ENCODE assay signal across 8 cellular contexts in the genomic region with DNA sequence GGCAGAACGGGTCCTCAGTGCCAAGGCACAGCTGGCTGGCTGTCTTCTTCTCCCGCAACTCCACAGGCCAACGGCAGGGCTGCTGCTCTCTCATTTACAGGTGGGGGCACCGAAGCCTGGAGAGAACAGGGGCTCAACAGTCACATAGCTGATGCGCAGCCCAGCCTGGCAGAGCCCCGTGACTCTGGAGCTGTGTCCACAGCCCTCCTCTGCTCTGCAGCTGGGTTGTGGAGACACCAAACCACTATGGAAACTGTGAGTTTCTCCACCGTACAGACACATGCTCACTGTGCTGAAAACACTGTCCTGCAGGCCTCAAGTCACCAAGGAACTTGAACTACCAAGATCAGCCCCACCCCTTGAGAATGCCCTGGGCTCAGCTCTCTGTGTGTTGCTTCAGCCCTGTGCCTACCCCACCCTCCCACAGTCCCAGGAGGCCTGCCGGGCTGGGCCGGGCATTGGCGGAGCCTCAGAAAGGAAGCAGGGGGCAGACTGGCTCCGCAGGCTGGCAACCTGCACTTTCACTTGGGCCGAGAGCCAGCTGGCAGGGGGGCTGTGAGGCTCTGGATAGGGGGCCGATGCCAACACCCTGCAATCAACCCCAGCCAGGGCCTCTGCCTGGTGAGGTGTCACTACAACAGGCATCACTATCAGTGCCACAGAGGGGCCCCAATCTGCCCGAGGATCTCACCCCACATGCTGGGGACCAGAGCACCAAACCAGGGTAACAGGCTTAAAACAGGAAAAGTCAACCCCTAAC.
DNase-seq lines count a peak whose midpoint lies in the region; ATAC-seq and TF ChIP-seq lines count a peak whose summit lies in the region.

No MANE protein-coding gene starts in this region.

- H3K4me3 ChIP-seq in tibial artery (no peak overlapping the region), SJCRH30 (no peak overlapping the region)

- H3K36me3 Mint-ChIP-seq in CD14-positive monocyte, result peaks cover 59 to 72% of the 10 kb centered on the region in 2 donors

- H3K27me3 ChIP-seq in tibial artery, result no peaks in the 10 kb centered on the region
- H3K27me3 ChIP-seq in SJCRH30, result no peaks in the 10 kb centered on the region

- intact Hi-C loops in CD14-positive monocyte (cut with micrococcal nuclease), result no loop called here
- intact Hi-C loops in tibial artery (cut with DNase I; ENCODE audit: low total_unique reads), result no loop called here

- peak; percentile 60 for DNase-seq in CD14-positive monocyte (ENCODE audit: low spot score)
- peak; percentile 39 for DNase-seq in NCI-H2171 (lab: John Stamatoyannopoulos, UW)
- DNase-seq in caudate nucleus (lab: John Stamatoyannopoulos, UW), result peak in 44 of 61 donors; percentile 12 to 81 (median 54)
- DNase-seq in medulla oblongata (ENCODE audit: extremely low spot score), result peak; percentile 79
- DNase-seq in tibial artery, result peak; percentile 91 to 99
- DNase-seq in NCI-H1930 (lab: John Stamatoyannopoulos, UW), result no peak
- DNase-seq in SJCRH30, result no peak

- ATAC-seq in GM21381 (IDR thresholded peaks at IDR 0.05; ENCODE audit: unreplicated experiment), result peak; percentile 54

- H3K27ac Mint-ChIP-seq in CD14-positive monocyte, result peak overlapping the region in 5 of 7 donors; percentile 12 to 79 (median 35)

- TF ChIP-seq CTCF in CD14-positive monocyte (IDR thresholded peaks at IDR 0.05) (no peak), tibial artery (IDR thresholded peaks at IDR 0.05) (no peak)

- H3K27me3 Mint-ChIP-seq in CD14-positive monocyte (ENCODE audit: low read depth in 3 of 3), result peaks cover 1 to 5% (median 3%) of the 10 kb centered on the region in 3 donors

- peaks cover 18 to 99% (median 94%) of the 10 kb centered on the region in 4 donors for H3K4me1 ChIP-seq in tibial artery
- H3K4me1 ChIP-seq in SJCRH30, result no peaks in the 10 kb centered on the region

- H3K9me3 ChIP-seq in tibial artery (no peaks in the 10 kb centered on the region), SJCRH30 (replicated peaks) (no peaks in the 10 kb centered on the region)

- H3K36me3 ChIP-seq in tibial artery (no peaks in the 10 kb centered on the region), SJCRH30 (no peaks in the 10 kb centered on the region)

- H3K4me3 Mint-ChIP-seq in CD14-positive monocyte, result peak overlapping the region in 1 of 2 donors; percentile 35

- H3K9me3 Mint-ChIP-seq in CD14-positive monocyte, result peaks cover 0 to 3% (median 0%) of the 10 kb centered on the region in 7 donors

- H3K4me1 Mint-ChIP-seq in CD14-positive monocyte, result peaks cover 80% of the 10 kb centered on the region

- H3K27ac ChIP-seq in caudate nucleus (ENCODE audit: low read depth, low read length) (peak overlapping the region; percentile 71), tibial artery (peak overlapping the region; percentile 89 to 94), SJCRH30 (no peak overlapping the region)

Comparison
In these comparisons a context has a peak if more than half of its experiments do, and no peak if none do; other contexts are left out.
1. DNase-seq: peak in CD14-positive monocyte (single experiment), NCI-H2171 (single experiment), caudate nucleus (44 of 61), medulla oblongata (single experiment) and tibial artery (2 of 2); none in NCI-H1930 (0 of 2) and SJCRH30 (0 of 2).